ENCODE assay signal across 7 cellular contexts in genomic region chr12:62224601-62225000, GRCh38.
"Had no signal": no experiment of that assay in that cellular context is flagged by ENCODE, and none has a peak within 500 bp of the region (broad histone marks: within the 10 kb centered on the region; RNA-seq: fewer than 3 reads in every experiment).

No MANE protein-coding gene starts in this region.

- H3K27ac ChIP-seq: HL-60, KMS-11 had no signal

- H3K9ac ChIP-seq: KMS-11 had no signal

- H3K4me2 ChIP-seq: KMS-11 had no signal

- ATAC-seq: K562 had no signal

- H3K4me3 Mint-ChIP-seq: IgD-negative memory B cell had no signal

- H3K27ac Mint-ChIP-seq: IgD-negative memory B cell had no signal

- H3K4me3 ChIP-seq: K562 had no signal

- DNase-seq: KBM-7, KG1 had no signal

- FAIRE-seq: HTR-8/SVneo, K562 had no signal
